ENCODE assay signal across 23 cellular contexts in genomic region chr9:79028101-79028500, GRCh38.
A peak's percentile ranks its signal among the peaks of the same experiment; 100 is the strongest.
DNase-seq lines count a peak whose midpoint lies in the region; ATAC-seq and TF ChIP-seq lines count a peak whose summit lies in the region.
"Had no signal": no experiment of that assay in that cellular context is flagged by ENCODE, and none has a peak within 500 bp of the region (broad histone marks: within the 10 kb centered on the region; RNA-seq: fewer than 3 reads in every experiment).

No MANE protein-coding gene starts in this region.

- no peaks in the 10 kb centered on the region for H3K27me3 Mint-ChIP-seq in T-helper 17 cell

- H3K4me1 Mint-ChIP-seq in T-helper 17 cell = no peaks in the 10 kb centered on the region

- H3K4me3 ChIP-seq in AG10803 (ENCODE audit: low read length) = no peak overlapping the region
- no peak overlapping the region for H3K4me3 ChIP-seq in mammary epithelial cell (replicated peaks in 1 of 3; ENCODE audit: insufficient read depth in 1 of 3, low read depth in 2 of 3, low read length in 3 of 3)
- H3K4me3 ChIP-seq: coronary artery, vagina had no signal

- dilution Hi-C loops in mammary epithelial cell (cut with HindIII; ENCODE audit: low sequenced_read_pairs) = no loop called here

- no peak overlapping the region for H3K9ac ChIP-seq in mammary epithelial cell (ENCODE audit: insufficient read depth, low read length)

- peak overlapping the region; percentile 31 for H3K4me2 ChIP-seq in mammary epithelial cell (ENCODE audit: insufficient read depth, low read depth, low read length)

- no TSS peak for BruUV-seq in mammary epithelial cell (replicated peaks; lab: Mats Ljungman, UMichigan)

- ATAC-seq in HG03139 (IDR thresholded peaks at IDR 0.05; ENCODE audit: unreplicated experiment) (no peak), T-helper 17 cell (no peak)
- ATAC-seq: left cardiac atrium, sciatic nerve had no signal

- intact Hi-C loops in mammary epithelial cell (cut with micrococcal nuclease) = loop anchor here (10.0 kb wide), 2 partner anchors 423 to 547 kb away; partner anchors contain the start of gene TLE4

- peaks cover 45% of the 10 kb centered on the region for H3K4me1 ChIP-seq in mammary epithelial cell (ENCODE audit: insufficient read depth, low read length)
- H3K4me1 ChIP-seq: vagina had no signal

- no peaks in the 10 kb centered on the region for H4K20me1 ChIP-seq in mammary epithelial cell (ENCODE audit: insufficient read depth, low read length)

- no peaks in the 10 kb centered on the region for H3K27me3 ChIP-seq in mammary epithelial cell (ENCODE audit: insufficient read depth, low read length)
- H3K27me3 ChIP-seq: neutrophil, vagina had no signal

- no peaks in the 10 kb centered on the region for H3K79me2 ChIP-seq in mammary epithelial cell (ENCODE audit: insufficient read depth, low read length)

- in situ Hi-C loops in mammary epithelial cell (cut with MboI; ENCODE audit: low sequenced_read_pairs in 2 of 2) = no loop called here

- no peak overlapping the region for H3K4me3 Mint-ChIP-seq in T-helper 17 cell

- peak; percentile 31 for DNase-seq in AG10803 (ENCODE audit: low read depth)
- peak; percentile 94 for DNase-seq in M059J (ENCODE audit: low read depth)
- DNase-seq in mammary epithelial cell = peak; percentile 47
- peak; percentile 62 for DNase-seq in iris pigment epithelial cell (ENCODE audit: low read depth)
- no peak for DNase-seq in NAMALWA (ENCODE audit: low spot score)
- no peak for DNase-seq in NCI-H1436 treated with DMSO at 0.1 percent for 48 hours (lab: John Stamatoyannopoulos, UW)
- DNase-seq in T-helper 17 cell = no peak
- DNase-seq: activated effector memory CD4-positive, alpha-beta T cell treated with Interleukin-2 at 50 U/mL for 16 hours; amygdala; COR-L47; GF-D8; hippocampal formation; left cardiac atrium; MM.1S; NCI-H2107; NCI-H526; stimulated activated CD4-positive, alpha-beta T cell treated with anti-CD3 and anti-CD28 coated beads, Interleukin-1b, Interleukin-23, amount 100 ng/mL, for 48 hours; T-helper 9 cell had no signal

- H3K27ac ChIP-seq in mammary epithelial cell (ENCODE audit: insufficient read depth, low read depth, low read length) = peak overlapping the region; percentile 48
- H3K27ac ChIP-seq: coronary artery, neutrophil, vagina had no signal

- CTCF ChIA-PET in mammary epithelial cell (lab: Charles Lee; ENCODE audit: low non-redundant PET) = no interaction called here

- TF ChIP-seq CTCF in AG10803 (conservative IDR thresholded peaks at IDR 0.05; ENCODE audit: low read length) (no peak), mammary epithelial cell (conservative IDR thresholded peaks at IDR 0.05 in 1 of 2, IDR thresholded peaks at IDR 0.05 in 1 of 2; ENCODE audit: extremely low read depth in 1 of 2, insufficient read depth in 1 of 2, low read depth in 1 of 2, low read length in 2 of 2) (no peak)

- H3K36me3 ChIP-seq in mammary epithelial cell (ENCODE audit: insufficient read depth, low read length) = no peaks in the 10 kb centered on the region
- H3K36me3 ChIP-seq: neutrophil, vagina had no signal

- no peaks in the 10 kb centered on the region for H3K36me3 Mint-ChIP-seq in T-helper 17 cell (ENCODE audit: low read depth)

- no peaks in the 10 kb centered on the region for H3K9me3 ChIP-seq in mammary epithelial cell (replicated peaks; ENCODE audit: insufficient read depth, low read length)
- no peaks in the 10 kb centered on the region for H3K9me3 ChIP-seq in T-helper 17 cell (ENCODE audit: control insufficient read depth, low read length, poor library complexity, severe bottlenecking)
- H3K9me3 ChIP-seq: neutrophil, vagina had no signal

- H3K27ac Mint-ChIP-seq in T-helper 17 cell = no peak overlapping the region

- 22% methylated on average over 3 of the region's 3 CpGs for WGBS in mammary epithelial cell (ENCODE audit: low coverage, missing lambda C conversion rate)

- peak overlapping the region; percentile 68 for H2AFZ ChIP-seq in mammary epithelial cell (ENCODE audit: low read depth, low read length)

Comparison
In these comparisons a context has a peak if more than half of its experiments do, and no peak if none do; other contexts are left out.
1. DNase-seq: peak in AG10803 (single experiment), M059J (single experiment), mammary epithelial cell (single experiment) and iris pigment epithelial cell (single experiment); none in NAMALWA (single experiment), NCI-H1436 treated with DMSO at 0.1 percent for 48 hours (single experiment) and T-helper 17 cell (0 of 3).